ENCODE assay signal across 10 cellular contexts in the genomic region with DNA sequence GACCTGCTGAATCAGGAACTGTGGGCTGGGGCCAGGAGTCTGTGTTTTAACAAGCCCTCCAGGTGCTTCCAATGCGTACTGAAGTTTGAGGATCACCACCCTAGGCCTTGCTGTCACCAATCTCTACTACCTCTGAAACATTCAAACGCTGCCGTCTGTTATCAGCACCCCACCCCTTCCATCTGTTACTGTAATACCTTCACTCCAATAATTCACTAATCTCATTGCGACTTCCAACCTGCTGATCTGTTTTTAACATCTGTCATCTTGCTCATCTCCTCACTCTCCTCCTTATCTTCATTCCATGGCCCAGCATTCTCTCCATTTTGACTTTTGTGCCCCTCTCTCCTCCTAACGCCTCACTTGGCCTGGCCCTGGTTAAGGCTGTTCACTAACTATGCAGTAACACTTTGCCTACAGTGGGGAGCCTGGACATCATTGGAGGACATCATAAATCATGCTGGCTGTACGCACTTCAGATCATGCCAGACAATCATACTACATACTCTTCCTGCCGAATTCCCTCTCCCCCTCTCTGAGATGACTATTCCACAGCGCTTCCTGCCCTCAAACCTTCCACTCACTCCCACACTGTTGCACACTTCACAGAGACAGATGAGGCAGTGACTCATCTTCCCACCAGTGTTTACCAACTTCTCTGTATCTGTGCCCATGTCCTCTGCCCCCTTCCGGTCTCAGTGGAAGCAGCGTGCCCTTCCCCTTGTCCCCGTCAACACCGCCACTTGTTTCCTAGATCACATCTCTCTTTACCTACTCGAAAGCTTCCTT. TPM values are rescaled to one million over a fixed set of nuclear protein-coding genes. Genes with fewer than 3 reads are reported as not detected.
A peak's percentile ranks its signal among the peaks of the same experiment; 100 is the strongest.
DNase-seq lines count a peak whose midpoint lies in the region; ATAC-seq and TF ChIP-seq lines count a peak whose summit lies in the region.
"Had no signal": no experiment of that assay in that cellular context is flagged by ENCODE, and none has a peak within 500 bp of the region (broad histone marks: within the 10 kb centered on the region; RNA-seq: fewer than 3 reads in every experiment).

No MANE protein-coding gene starts in this region.

- WGBS in mesendoderm (ENCODE audit: extremely low coverage, insufficient coverage, low lambda C conversion rate), result 100% methylated on average over 1 of the region's 13 CpGs

- POLR2A ChIA-PET in AG04450 (lab: Yijun Ruan, JAX) (no interaction called here), RWPE1 (lab: Yijun Ruan, JAX; ENCODE audit: low non-redundant PET) (no interaction called here)

- no peak overlapping the region for H3K56ac ChIP-seq in mesendoderm (ENCODE audit: low read length)

- no peaks in the 10 kb centered on the region for H3K36me3 ChIP-seq in mesendoderm (ENCODE audit: control insufficient read depth, insufficient read depth, low read length)

- no peaks in the 10 kb centered on the region for H3K9me3 Mint-ChIP-seq in activated T-helper 1 cell treated with anti-CD3 and anti-CD28 coated beads, Interleukin-12 subunit alpha, Interleukin-12 subunit beta, Interleukin-2, Interleukin-4 antibody, amounts not matched to agents 30 ng/mL and 10 ng/mL and 1 ng/mL, durations not matched to agents 14 hours and 24 hours and 36 hours

- CTCF ChIA-PET in AG04450 (lab: Charles Lee) (no interaction called here), RWPE1 (lab: Yijun Ruan, JAX) (no interaction called here)

- H3K27ac ChIP-seq in AG04450 (ENCODE audit: low read depth, low read length) (peak overlapping the region; percentile 77), RWPE1 (peak overlapping the region; percentile 42), mesendoderm (ENCODE audit: low read depth, low read length) (no peak overlapping the region)

- H3K4ac ChIP-seq in mesendoderm (ENCODE audit: low read depth, low read length), result no peak overlapping the region

- intact Hi-C loops in activated T-helper 1 cell treated with anti-CD3 and anti-CD28 coated beads, Interleukin-12 subunit alpha, Interleukin-12 subunit beta, Interleukin-2, Interleukin-4 antibody, amounts not matched to agents 30 ng/mL and 10 ng/mL and 1 ng/mL, durations not matched to agents 14 hours and 24 hours and 36 hours (cut with micrococcal nuclease), result no loop called here

- H2BK120ac ChIP-seq in mesendoderm (ENCODE audit: low read depth, low read length), result no peak overlapping the region

- H3K79me2 ChIP-seq in mesendoderm (ENCODE audit: control insufficient read depth, insufficient read depth, low read length), result no peaks in the 10 kb centered on the region

- no peak overlapping the region for H4K5ac ChIP-seq in mesendoderm (ENCODE audit: low read length)

- H3K4me2 ChIP-seq in mesendoderm (ENCODE audit: low read length), result no peak overlapping the region

- H3K4me3 ChIP-seq in AG04450 (ENCODE audit: low read depth, low read length), result no peak overlapping the region
- no peak overlapping the region for H3K4me3 ChIP-seq in fibroblast of pulmonary artery (replicated peaks; ENCODE audit: low read depth, low read length)
- H3K4me3 ChIP-seq in mesendoderm (ENCODE audit: low read length), result no peak overlapping the region

- no peaks in the 10 kb centered on the region for H3K27me3 Mint-ChIP-seq in activated T-helper 1 cell treated with anti-CD3 and anti-CD28 coated beads, Interleukin-12 subunit alpha, Interleukin-12 subunit beta, Interleukin-2, Interleukin-4 antibody, amounts not matched to agents 30 ng/mL and 10 ng/mL and 1 ng/mL, durations not matched to agents 14 hours and 24 hours and 36 hours (ENCODE audit: insufficient read depth)

- no peak overlapping the region for H3K4me3 Mint-ChIP-seq in activated T-helper 1 cell treated with anti-CD3 and anti-CD28 coated beads, Interleukin-12 subunit alpha, Interleukin-12 subunit beta, Interleukin-2, Interleukin-4 antibody, amounts not matched to agents 30 ng/mL and 10 ng/mL and 1 ng/mL, durations not matched to agents 14 hours and 24 hours and 36 hours

- H3K36me3 Mint-ChIP-seq in activated T-helper 1 cell treated with anti-CD3 and anti-CD28 coated beads, Interleukin-12 subunit alpha, Interleukin-12 subunit beta, Interleukin-2, Interleukin-4 antibody, amounts not matched to agents 30 ng/mL and 10 ng/mL and 1 ng/mL, durations not matched to agents 14 hours and 24 hours and 36 hours (ENCODE audit: low read depth), result peaks cover 9% of the 10 kb centered on the region

- no peak overlapping the region for H3K23ac ChIP-seq in mesendoderm (ENCODE audit: low read length)

- H2AK5ac ChIP-seq in mesendoderm (ENCODE audit: low read length), result no peak overlapping the region

- no peak overlapping the region for H4K8ac ChIP-seq in mesendoderm (ENCODE audit: low read depth, low read length)

- no peaks in the 10 kb centered on the region for H3K9me3 ChIP-seq in AG04450 (ENCODE audit: control insufficient read depth, insufficient read depth, low read length)

- H3K79me1 ChIP-seq in mesendoderm (ENCODE audit: low read length), result no peaks in the 10 kb centered on the region

- no peaks in the 10 kb centered on the region for H3K4me1 Mint-ChIP-seq in activated T-helper 1 cell treated with anti-CD3 and anti-CD28 coated beads, Interleukin-12 subunit alpha, Interleukin-12 subunit beta, Interleukin-2, Interleukin-4 antibody, amounts not matched to agents 30 ng/mL and 10 ng/mL and 1 ng/mL, durations not matched to agents 14 hours and 24 hours and 36 hours (ENCODE audit: low read depth)

- DNase-seq in AG04450 (ENCODE audit: low read depth, low spot score), result no peak
- DNase-seq in Daoy (ENCODE audit: low read depth), result peak; percentile 69
- no peak for DNase-seq in RWPE1 (ENCODE audit: low spot score)
- DNase-seq in fibroblast of pulmonary artery (ENCODE audit: low read depth), result peak; percentile 89
- no peak for DNase-seq in mesendoderm
- no peak for DNase-seq in activated T-helper 1 cell treated with anti-CD3 and anti-CD28 coated beads, Interleukin-12 subunit alpha, Interleukin-12 subunit beta, Interleukin-2, Interleukin-4 antibody, amounts not matched to agents 30 ng/mL and 10 ng/mL and 1 ng/mL, durations not matched to agents 14 hours and 24 hours and 36 hours (ENCODE audit: low spot score)
- DNase-seq in NCI-H345 treated with DMSO at 0.1 percent for 48 hours (lab: John Stamatoyannopoulos, UW; ENCODE audit: unreplicated experiment), result no peak
- DNase-seq: SW 1271 had no signal

- H3K9ac ChIP-seq in mesendoderm (ENCODE audit: low read length), result no peak overlapping the region

- no peak for ATAC-seq in HG02884 (IDR thresholded peaks at IDR 0.05; ENCODE audit: unreplicated experiment)

- TF ChIP-seq CTCF in AG04450 (IDR thresholded peaks at IDR 0.05; ENCODE audit: low read depth, low read length) (0 out of 2 replicates have a peak, but pooled peaks have one; percentile 8), RWPE1 (conservative IDR thresholded peaks at IDR 0.05; ENCODE audit: low read depth) (no peak), fibroblast of pulmonary artery (IDR thresholded peaks at IDR 0.05; ENCODE audit: low read length, missing control alignments) (no peak)

- H2BK5ac ChIP-seq in mesendoderm (ENCODE audit: low read length), result no peak overlapping the region

- no peak overlapping the region for H3K27ac Mint-ChIP-seq in activated T-helper 1 cell treated with anti-CD3 and anti-CD28 coated beads, Interleukin-12 subunit alpha, Interleukin-12 subunit beta, Interleukin-2, Interleukin-4 antibody, amounts not matched to agents 30 ng/mL and 10 ng/mL and 1 ng/mL, durations not matched to agents 14 hours and 24 hours and 36 hours

- no peak overlapping the region for H2BK15ac ChIP-seq in mesendoderm (replicated peaks; ENCODE audit: low read depth)

- no peaks in the 10 kb centered on the region for H3K4me1 ChIP-seq in mesendoderm (ENCODE audit: control insufficient read depth, low read depth, low read length)

- H3K27me3 ChIP-seq in AG04450 (ENCODE audit: control insufficient read depth, insufficient read depth, low read length) (no peaks in the 10 kb centered on the region), mesendoderm (ENCODE audit: insufficient read depth, low read length, poor library complexity) (no peaks in the 10 kb centered on the region)

- H3K18ac ChIP-seq in mesendoderm (ENCODE audit: low read length), result no peak overlapping the region

RNA-seq across cellular contexts. Expression of gene GUCA1B, which starts 3.0 kb away (rescaled TPM):
- 0.21 and 0.40 TPM in 2 replicates for polyA plus RNA-seq in AG04450 (2011; rRNA removed)
- polyA minus RNA-seq in AG04450 (2011; rRNA and poly(A)+ RNA removed), result 0.39 and 0.46 TPM in 2 replicates
- 0.21 and 0.40 TPM in 2 replicates for total RNA-seq in Daoy (2014; rRNA removed; shearing (Covaris generic))
- 0.06 TPM for polyA plus RNA-seq in mesendoderm (2013, experiment 1 of 2)
- polyA plus RNA-seq in mesendoderm (2013, experiment 2 of 2), result 0.11 TPM
- 1.0 and 1.1 TPM in 2 replicates for total RNA-seq in activated T-helper 1 cell treated with anti-CD3 and anti-CD28 coated beads, Interleukin-12 subunit alpha, Interleukin-12 subunit beta, Interleukin-2, Interleukin-4 antibody, amounts not matched to agents 30 ng/mL and 10 ng/mL and 1 ng/mL, durations not matched to agents 14 hours and 24 hours and 36 hours

RNA-seq across cellular contexts. Expression of gene MRPS10, which starts 19.9 kb away (rescaled TPM):
- polyA plus RNA-seq in AG04450 (2011; rRNA removed), result 45.4 and 63.2 TPM in 2 replicates
- 10.4 and 17.6 TPM in 2 replicates for polyA minus RNA-seq in AG04450 (2011; rRNA and poly(A)+ RNA removed)
- total RNA-seq in Daoy (2014; rRNA removed; shearing (Covaris generic)), result 95.7 and 99.2 TPM in 2 replicates
- polyA plus RNA-seq in mesendoderm (2013, experiment 1 of 2), result 34.9 TPM
- 36.3 TPM for polyA plus RNA-seq in mesendoderm (2013, experiment 2 of 2)
- total RNA-seq in activated T-helper 1 cell treated with anti-CD3 and anti-CD28 coated beads, Interleukin-12 subunit alpha, Interleukin-12 subunit beta, Interleukin-2, Interleukin-4 antibody, amounts not matched to agents 30 ng/mL and 10 ng/mL and 1 ng/mL, durations not matched to agents 14 hours and 24 hours and 36 hours, result 48.8 and 49.7 TPM in 2 replicates

RNA-seq across cellular contexts. Expression of gene GUCA1A, which starts 24.6 kb away (rescaled TPM):
- 1.5 and 1.9 TPM in 2 replicates for polyA plus RNA-seq in AG04450 (2011; rRNA removed)
- 0.26 and 0.87 TPM in 2 replicates for polyA minus RNA-seq in AG04450 (2011; rRNA and poly(A)+ RNA removed)
- total RNA-seq in Daoy (2014; rRNA removed; shearing (Covaris generic)), result not detected in 2 replicates
- polyA plus RNA-seq in mesendoderm (2013, experiment 1 of 2), result 0.73 TPM
- polyA plus RNA-seq in mesendoderm (2013, experiment 2 of 2), result 0.78 TPM
- total RNA-seq in activated T-helper 1 cell treated with anti-CD3 and anti-CD28 coated beads, Interleukin-12 subunit alpha, Interleukin-12 subunit beta, Interleukin-2, Interleukin-4 antibody, amounts not matched to agents 30 ng/mL and 10 ng/mL and 1 ng/mL, durations not matched to agents 14 hours and 24 hours and 36 hours, result not detected in 2 replicates
- total RNA-seq: mononuclear cell had no signal

RNA-seq across cellular contexts. Expression of gene C6orf132, which starts 55.3 kb away (rescaled TPM):
- 0.68 and 1.1 TPM in 2 replicates for polyA plus RNA-seq in AG04450 (2011; rRNA removed)
- polyA minus RNA-seq in AG04450 (2011; rRNA and poly(A)+ RNA removed), result 0.52 and 1.2 TPM in 2 replicates
- not detected in 2 replicates for total RNA-seq in Daoy (2014; rRNA removed; shearing (Covaris generic))
- 41.7 TPM for polyA plus RNA-seq in mesendoderm (2013, experiment 1 of 2)
- polyA plus RNA-seq in mesendoderm (2013, experiment 2 of 2), result 44.6 TPM
- 0.18 and 0.20 TPM in 2 replicates for total RNA-seq in activated T-helper 1 cell treated with anti-CD3 and anti-CD28 coated beads, Interleukin-12 subunit alpha, Interleukin-12 subunit beta, Interleukin-2, Interleukin-4 antibody, amounts not matched to agents 30 ng/mL and 10 ng/mL and 1 ng/mL, durations not matched to agents 14 hours and 24 hours and 36 hours
- total RNA-seq: mononuclear cell had no signal

Comparison
In these comparisons a context has a peak if more than half of its experiments do, and no peak if none do; other contexts are left out.
1. DNase-seq: peak in Daoy (single experiment) and fibroblast of pulmonary artery (single experiment); none in AG04450 (single experiment), RWPE1 (single experiment), mesendoderm (single experiment), activated T-helper 1 cell treated with anti-CD3 and anti-CD28 coated beads, Interleukin-12 subunit alpha, Interleukin-12 subunit beta, Interleukin-2, Interleukin-4 antibody, amounts not matched to agents 30 ng/mL and 10 ng/mL and 1 ng/mL, durations not matched to agents 14 hours and 24 hours and 36 hours (single experiment) and NCI-H345 treated with DMSO at 0.1 percent for 48 hours (single experiment).